In genomic region chr19:49149652-49150105, GRCh38 we compare ENCODE assay signal across 8 cellular contexts. TPM values are rescaled to one million over a fixed set of nuclear protein-coding genes. Genes with fewer than 3 reads are reported as not detected.
DNase-seq lines count a peak whose midpoint lies in the region; ATAC-seq and TF ChIP-seq lines count a peak whose summit lies in the region.

No MANE protein-coding gene starts in this region.

- H3K9ac ChIP-seq in fibroblast of lung (ENCODE audit: insufficient read depth, low read length): peak overlapping the region; percentile 63

- H3K4me1 ChIP-seq in fibroblast of lung (ENCODE audit: control insufficient read depth, extremely low read depth, insufficient read depth, low read length) (peaks cover 8% of the 10 kb centered on the region), muscle layer of duodenum (ENCODE audit: control insufficient read depth in 1 of 2, insufficient read depth in 2 of 2, low read length in 2 of 2) (peaks cover 3 to 31% of the 10 kb centered on the region in 2 donors), vagina (peaks cover 48% of the 10 kb centered on the region)

- H3K36me3 ChIP-seq in fibroblast of lung (ENCODE audit: control insufficient read depth, insufficient read depth, low read length) (no peaks in the 10 kb centered on the region), muscle layer of duodenum (ENCODE audit: control insufficient read depth in 1 of 2, insufficient read depth in 2 of 2, low read length in 2 of 2) (no peaks in the 10 kb centered on the region), vagina (no peaks in the 10 kb centered on the region)

- H3K27me3 ChIP-seq in fibroblast of lung (ENCODE audit: control insufficient read depth, insufficient read depth, low read length) (peaks cover 4% of the 10 kb centered on the region), muscle layer of duodenum (ENCODE audit: low read depth, low read length) (no peaks in the 10 kb centered on the region), vagina (no peaks in the 10 kb centered on the region)

- H3K4me3 ChIP-seq in WI38 (ENCODE audit: low read depth, low read length) (peak overlapping the region; percentile 75), fibroblast of lung (replicated peaks in 1 of 4; ENCODE audit: control extremely low read depth in 1 of 4, insufficient read depth in 1 of 4, low read depth in 3 of 4, low read length in 4 of 4) (peak overlapping the region; percentile 66 to 80 (median 71)), muscle layer of duodenum (ENCODE audit: low read depth in 1 of 2, low read length in 2 of 2) (peak overlapping the region; percentile 73 to 78), vagina (peak overlapping the region; percentile 55 to 84)

- H3K79me2 ChIP-seq in fibroblast of lung (ENCODE audit: control insufficient read depth, insufficient read depth, low read length): no peaks in the 10 kb centered on the region

- H3K27ac ChIP-seq in fibroblast of lung (ENCODE audit: insufficient read depth, low read length) (peak overlapping the region; percentile 22), muscle layer of duodenum (ENCODE audit: low read length) (peak overlapping the region; percentile 83), vagina (peak overlapping the region; percentile 66)

- H3K9me3 ChIP-seq in fibroblast of lung (ENCODE audit: control insufficient read depth, insufficient read depth, low read depth, low read length) (no peaks in the 10 kb centered on the region), muscle layer of duodenum (ENCODE audit: control insufficient read depth in 1 of 2, low read length in 2 of 2) (no peaks in the 10 kb centered on the region), vagina (no peaks in the 10 kb centered on the region)

- H3K4me2 ChIP-seq in fibroblast of lung (ENCODE audit: extremely low read depth, insufficient read depth, low read length): peak overlapping the region; percentile 92

- no peak for TF ChIP-seq CTCF in WI38 (IDR thresholded peaks at IDR 0.05; ENCODE audit: low read depth, low read length)
- TF ChIP-seq CTCF in fibroblast of lung (conservative IDR thresholded peaks at IDR 0.05 in 1 of 2, IDR thresholded peaks at IDR 0.05 in 1 of 2; ENCODE audit: low read depth in 1 of 2, low read length in 2 of 2): no peak
- no peak for TF ChIP-seq CTCF in vagina (IDR thresholded peaks at IDR 0.05)

- H2AFZ ChIP-seq in fibroblast of lung (ENCODE audit: low read length): peak overlapping the region; percentile 89

- intact Hi-C loops in vagina (cut with DNase I): loop anchor here (5.0 to 10.0 kb wide), 2 partner anchors 52 to 155 kb away; partner anchors contain the start of genes GYS1 and RUVBL2

- peak; percentile 36 for DNase-seq in activated T-cell treated with anti-CD3 and anti-CD28 coated beads, Interleukin-2, amount 50 U/mL, for 1 hour
- DNase-seq in activated T-cell treated with anti-CD3 and anti-CD28 coated beads for 4 hours (no peak), NCI-H2029 (lab: John Stamatoyannopoulos, UW) (peak; percentile 83), fibroblast of lung (ENCODE audit: low read depth in 2 of 2) (peak; percentile 82 to 87), vagina (ENCODE audit: extremely low spot score in 2 of 2) (no peak)

- no peak for ATAC-seq in HG02884 (IDR thresholded peaks at IDR 0.05; ENCODE audit: unreplicated experiment)

- no peaks in the 10 kb centered on the region for H4K20me1 ChIP-seq in fibroblast of lung (ENCODE audit: control insufficient read depth, extremely low read depth, insufficient read depth, low read length)

- TF ChIP-seq POLR2A in vagina (IDR thresholded peaks at IDR 0.05): no peak

RNA-seq across cellular contexts. Expression of gene HRC, which starts 5.5 kb away (rescaled TPM):
- total RNA-seq in fibroblast of lung (under 0.01 TPM in 1 of 2 replicates, not detected in the other), vagina (0.25 TPM)
- polyA plus RNA-seq in fibroblast of lung: 0.16 TPM in 1 of 2 replicates, not detected in the other
- 0.16 TPM in 1 of 2 replicates, not detected in the other for polyA plus RNA-seq in fibroblast of lung (2012)
- not detected in 2 replicates for polyA minus RNA-seq in fibroblast of lung (ENCODE audit: low replicate concordance)

RNA-seq across cellular contexts. Expression of gene TRPM4, which starts 7.9 kb away (rescaled TPM):
- total RNA-seq in fibroblast of lung (6.9 and 18.7 TPM in 2 replicates), vagina (22.8 TPM)
- 6.1 and 6.7 TPM in 2 replicates for polyA plus RNA-seq in fibroblast of lung
- polyA plus RNA-seq in fibroblast of lung (2012): 11.5 and 14.9 TPM in 2 replicates
- 13.0 and 18.7 TPM in 2 replicates for polyA minus RNA-seq in fibroblast of lung (ENCODE audit: low replicate concordance)

RNA-seq across cellular contexts. Expression of gene PPFIA3, which starts 30.3 kb away (rescaled TPM):
- total RNA-seq in fibroblast of lung: 0.77 and 1.3 TPM in 2 replicates
- 0.37 and 0.62 TPM in 2 replicates for polyA plus RNA-seq in fibroblast of lung
- polyA plus RNA-seq in fibroblast of lung (2012): 1.0 and 1.1 TPM in 2 replicates
- polyA minus RNA-seq in fibroblast of lung (ENCODE audit: low replicate concordance): 0.59 and 2.8 TPM in 2 replicates
- 4.7 TPM for total RNA-seq in vagina

RNA-seq across cellular contexts. Expression of gene C19orf73, which starts 30.7 kb away (rescaled TPM):
- 0.51 and 0.83 TPM in 2 replicates for total RNA-seq in fibroblast of lung
- polyA plus RNA-seq in fibroblast of lung: 0.27 and 0.30 TPM in 2 replicates
- 0.39 and 0.64 TPM in 2 replicates for polyA plus RNA-seq in fibroblast of lung (2012)
- not detected in 2 replicates for polyA minus RNA-seq in fibroblast of lung (ENCODE audit: low replicate concordance)
- total RNA-seq in vagina: not detected

RNA-seq across cellular contexts. Expression of gene LIN7B, which starts 35.5 kb away (rescaled TPM):
- 8.0 and 10.9 TPM in 2 replicates for total RNA-seq in fibroblast of lung
- 2.6 TPM in 2 replicates for polyA plus RNA-seq in fibroblast of lung
- polyA plus RNA-seq in fibroblast of lung (2012): 5.5 and 6.9 TPM in 2 replicates
- polyA minus RNA-seq in fibroblast of lung (ENCODE audit: low replicate concordance): 0.75 and 1.6 TPM in 2 replicates
- 23.8 TPM for total RNA-seq in vagina

Comparison
In these comparisons a context has a peak if more than half of its experiments do, and no peak if none do; other contexts are left out.
1. DNase-seq: peak in activated T-cell treated with anti-CD3 and anti-CD28 coated beads, Interleukin-2, amount 50 U/mL, for 1 hour (single experiment), NCI-H2029 (single experiment) and fibroblast of lung (2 of 2); none in activated T-cell treated with anti-CD3 and anti-CD28 coated beads for 4 hours (single experiment) and vagina (0 of 2).
2. H3K27ac ChIP-seq: peak in every context shown above with its lines; median percentile 83 in muscle layer of duodenum; 66 in vagina; 22 in fibroblast of lung.
3. Peak in every context shown above with its lines, with median percentiles within 50 percentile points of each other: H3K4me3 ChIP-seq.